ENCODE assay signal across 22 cellular contexts in genomic region chr21:32350981-32351380, GRCh38. TPM values are rescaled to one million over a fixed set of nuclear protein-coding genes. Genes with fewer than 3 reads are reported as not detected.
"Had no signal": no experiment of that assay in that cellular context is flagged by ENCODE, and none has a peak within 500 bp of the region (broad histone marks: within the 10 kb centered on the region; RNA-seq: fewer than 3 reads in every experiment).

No MANE protein-coding gene starts in this region.

- H3K27ac ChIP-seq: adrenal gland, lower lobe of right lung, ovary, right lobe of liver, thyroid gland had no signal

- H3K36me3 ChIP-seq: ovary had no signal

- DNase-seq: activated CD4-positive, alpha-beta T cell treated with anti-CD3 and anti-CD28 coated beads, Interleukin-2, amount 10 ng/mL, durations not matched to agents 7 days and 5 days; activated CD4-positive, CD25-positive, alpha-beta regulatory T cell; activated effector memory CD4-positive, alpha-beta T cell treated with Interleukin-2 at 50 U/mL for 16 hours; activated naive CD4-positive, alpha-beta T cell treated with anti-CD3 and anti-CD28 coated beads, Interleukin-2, amount 10 ng/mL, durations not matched to agents 7 days and 5 days; activated T-cell treated with anti-CD3 and anti-CD28 coated beads, Interleukin-2, amount 50 U/mL, for 1 hour; effector CD8-positive, alpha-beta T cell; foreskin fibroblast; hippocampal formation; lower lobe of right lung; naive thymus-derived CD8-positive, alpha-beta T cell; ovary; SK-N-SH; stimulated activated CD4-positive, alpha-beta T cell treated with anti-CD3 and anti-CD28 coated beads, Interleukin-4, amount 100 ng/mL, for 24 hours had no signal

- H3K4me1 Mint-ChIP-seq: stimulated activated memory B cell treated with anti-CD40 and anti-IgM and Interleukin-4, amounts not matched to agents 10 μg/mL and 1 μg/mL and 100 μg/mL, for 72 hours had no signal

- H3K9me3 ChIP-seq: adrenal gland, lower lobe of right lung, ovary, right lobe of liver, SK-N-SH, thyroid gland had no signal

- H3K9me3 Mint-ChIP-seq: activated naive CD4-positive, alpha-beta T cell treated with anti-CD3 and anti-CD28 coated beads, Interleukin-2, amount 10 ng/mL, durations not matched to agents 7 days and 5 days; naive thymus-derived CD8-positive, alpha-beta T cell; stimulated activated memory B cell treated with anti-CD40 and anti-IgM and Interleukin-4, amounts not matched to agents 10 μg/mL and 1 μg/mL and 100 μg/mL, for 72 hours; T-helper 2 cell treated with Interferon-gamma antibody and Interleukin-4, amounts not matched to agents 5 μg/mL and 100 μg/mL, for 36 hours had no signal

- H3K4me3 ChIP-seq: adrenal gland, lower lobe of right lung, ovary, right lobe of liver, smooth muscle cell, thyroid gland had no signal

- ATAC-seq: naive thymus-derived CD8-positive, alpha-beta T cell; right lobe of liver; stimulated activated memory B cell treated with anti-CD40 and anti-IgM and Interleukin-4, amounts not matched to agents 10 μg/mL and 1 μg/mL and 100 μg/mL, for 72 hours had no signal

- H3K4me3 Mint-ChIP-seq: activated CD4-positive, alpha-beta T cell treated with anti-CD3 and anti-CD28 coated beads, Interleukin-2, amount 10 ng/mL, durations not matched to agents 7 days and 5 days; activated naive CD4-positive, alpha-beta T cell treated with anti-CD3 and anti-CD28 coated beads, Interleukin-2, amount 10 ng/mL, durations not matched to agents 7 days and 5 days; naive thymus-derived CD8-positive, alpha-beta T cell; stimulated activated memory B cell treated with anti-CD40 and anti-IgM and Interleukin-4, amounts not matched to agents 10 μg/mL and 1 μg/mL and 100 μg/mL, for 72 hours; T-helper 2 cell treated with Interferon-gamma antibody and Interleukin-4, amounts not matched to agents 5 μg/mL and 100 μg/mL, for 36 hours had no signal

- H3K4me1 ChIP-seq: lower lobe of right lung, right lobe of liver had no signal

- H3K27me3 Mint-ChIP-seq: activated CD4-positive, alpha-beta T cell treated with anti-CD3 and anti-CD28 coated beads, Interleukin-2, amount 10 ng/mL, durations not matched to agents 7 days and 5 days; activated naive CD4-positive, alpha-beta T cell treated with anti-CD3 and anti-CD28 coated beads, Interleukin-2, amount 10 ng/mL, durations not matched to agents 7 days and 5 days; naive thymus-derived CD8-positive, alpha-beta T cell; stimulated activated memory B cell treated with anti-CD40 and anti-IgM and Interleukin-4, amounts not matched to agents 10 μg/mL and 1 μg/mL and 100 μg/mL, for 72 hours had no signal

- H3K27me3 ChIP-seq: adrenal gland, ovary, right lobe of liver, thyroid gland had no signal

- H3K27ac Mint-ChIP-seq: activated naive CD4-positive, alpha-beta T cell treated with anti-CD3 and anti-CD28 coated beads, Interleukin-2, amount 10 ng/mL, durations not matched to agents 7 days and 5 days; stimulated activated memory B cell treated with anti-CD40 and anti-IgM and Interleukin-4, amounts not matched to agents 10 μg/mL and 1 μg/mL and 100 μg/mL, for 72 hours; T-helper 2 cell treated with Interferon-gamma antibody and Interleukin-4, amounts not matched to agents 5 μg/mL and 100 μg/mL, for 36 hours had no signal

RNA-seq across cellular contexts. Expression of gene MRAP, which starts 52.3 kb away (rescaled TPM):
- total RNA-seq: activated CD4-positive, alpha-beta T cell treated with anti-CD3 and anti-CD28 coated beads, Interleukin-2, amount 10 ng/mL, durations not matched to agents 7 days and 5 days; astrocyte; glomerular endothelial cell; lower lobe of right lung; naive thymus-derived CD8-positive, alpha-beta T cell; pulmonary artery endothelial cell; smooth muscle cell; thyroid gland had no signal
